ENCODE assay signal across 1 cellular context in the genomic region with DNA sequence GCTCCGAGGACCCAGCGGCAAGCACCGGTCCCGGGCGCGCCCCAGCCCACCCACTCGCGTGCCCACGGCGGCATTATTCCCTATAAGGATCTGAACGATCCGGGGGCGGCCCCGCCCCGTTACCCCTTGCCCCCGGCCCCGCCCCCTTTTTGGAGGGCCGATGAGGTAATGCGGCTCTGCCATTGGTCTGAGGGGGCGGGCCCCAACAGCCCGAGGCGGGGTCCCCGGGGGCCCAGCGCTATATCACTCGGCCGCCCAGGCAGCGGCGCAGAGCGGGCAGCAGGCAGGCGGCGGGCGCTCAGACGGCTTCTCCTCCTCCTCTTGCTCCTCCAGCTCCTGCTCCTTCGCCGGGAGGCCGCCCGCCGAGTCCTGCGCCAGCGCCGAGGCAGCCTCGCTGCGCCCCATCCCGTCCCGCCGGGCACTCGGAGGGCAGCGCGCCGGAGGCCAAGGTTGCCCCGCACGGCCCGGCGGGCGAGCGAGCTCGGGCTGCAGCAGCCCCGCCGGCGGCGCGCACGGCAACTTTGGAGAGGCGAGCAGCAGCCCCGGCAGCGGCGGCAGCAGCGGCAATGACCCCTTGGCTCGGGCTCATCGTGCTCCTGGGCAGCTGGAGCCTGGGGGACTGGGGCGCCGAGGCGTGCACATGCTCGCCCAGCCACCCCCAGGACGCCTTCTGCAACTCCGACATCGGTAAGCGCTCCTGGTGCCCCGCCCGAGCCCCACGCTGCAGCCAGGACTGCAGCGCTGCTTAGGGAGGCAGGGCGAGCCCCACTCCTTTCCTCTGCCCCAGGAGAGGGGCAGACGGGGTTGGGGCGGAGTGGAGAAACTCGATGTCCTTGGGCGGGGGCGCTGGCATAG.
TF ChIP-seq lines count a peak whose summit lies in the region.

Gene TIMP3 (plus strand): TSS at position 270 of the 855 bp plus-strand sequence. CDS start 297 bp downstream, at position 567.

TF ChIP-seq in HepG2, 621 proteins besides CTCF, POLR2A, EP300 and RAD21 (continued from another document and continues in another):
- no peak for TF ChIP-seq SRF (IDR thresholded peaks at IDR 0.05; ENCODE audit: low read depth, low read length)
- no peak for TF ChIP-seq ZKSCAN5 (CRISPR knock-in tag; IDR thresholded peaks at IDR 0.05)
- peak; percentile 20 for TF ChIP-seq SKI (IDR thresholded peaks at IDR 0.05; ENCODE audit: partially characterized antibody)
- no peak for TF ChIP-seq NCOA1 (CRISPR knock-in tag; IDR thresholded peaks at IDR 0.05)
- TF ChIP-seq ZNF20 (CRISPR knock-in tag; IDR thresholded peaks at IDR 0.05), result no peak
- no peak for TF ChIP-seq ATF7 (IDR thresholded peaks at IDR 0.05)
- no peak for TF ChIP-seq ATF7 (CRISPR knock-in tag; IDR thresholded peaks at IDR 0.05)
- TF ChIP-seq, protein P1, sequence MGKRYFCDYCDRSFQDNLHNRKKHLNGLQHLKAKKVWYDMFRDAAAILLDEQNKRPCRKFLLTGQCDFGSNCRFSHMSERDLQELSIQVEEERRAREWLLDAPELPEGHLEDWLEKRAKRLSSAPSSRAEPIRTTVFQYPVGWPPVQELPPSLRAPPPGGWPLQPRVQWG (CRISPR knock-in tag; IDR thresholded peaks at IDR 0.05; ENCODE audit: borderline replicate concordance, low read depth), result no peak
- TF ChIP-seq ZNF234 (CRISPR knock-in tag; conservative IDR thresholded peaks at IDR 0.05), result no peak
- TF ChIP-seq, protein P2, sequence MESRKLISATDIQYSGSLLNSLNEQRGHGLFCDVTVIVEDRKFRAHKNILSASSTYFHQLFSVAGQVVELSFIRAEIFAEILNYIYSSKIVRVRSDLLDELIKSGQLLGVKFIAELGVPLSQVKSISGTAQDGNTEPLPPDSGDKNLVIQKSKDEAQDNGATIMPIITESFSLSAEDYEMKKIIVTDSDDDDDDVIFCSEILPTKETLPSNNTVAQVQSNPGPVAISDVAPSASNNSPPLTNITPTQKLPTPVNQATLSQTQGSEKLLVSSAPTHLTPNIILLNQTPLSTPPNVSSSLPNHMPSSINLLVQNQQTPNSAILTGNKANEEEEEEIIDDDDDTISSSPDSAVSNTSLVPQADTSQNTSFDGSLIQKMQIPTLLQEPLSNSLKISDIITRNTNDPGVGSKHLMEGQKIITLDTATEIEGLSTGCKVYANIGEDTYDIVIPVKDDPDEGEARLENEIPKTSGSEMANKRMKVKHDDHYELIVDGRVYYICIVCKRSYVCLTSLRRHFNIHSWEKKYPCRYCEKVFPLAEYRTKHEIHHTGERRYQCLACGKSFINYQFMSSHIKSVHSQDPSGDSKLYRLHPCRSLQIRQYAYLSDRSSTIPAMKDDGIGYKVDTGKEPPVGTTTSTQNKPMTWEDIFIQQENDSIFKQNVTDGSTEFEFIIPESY (CRISPR knock-in tag; IDR thresholded peaks at IDR 0.05), result no peak
- TF ChIP-seq GATAD1 (CRISPR knock-in tag; IDR thresholded peaks at IDR 0.05), result no peak
- no peak for TF ChIP-seq PCBP2 (optimal IDR thresholded peaks at IDR 0.05; ENCODE audit: low read depth, low read length, poor library complexity, severe bottlenecking)
- no peak for TF ChIP-seq ZBTB1 (CRISPR knock-in tag; IDR thresholded peaks at IDR 0.05; ENCODE audit: borderline replicate concordance)
- peak; percentile 44 for TF ChIP-seq HNRNPLL (IDR thresholded peaks at IDR 0.05; ENCODE audit: low read depth, low read length, poor library complexity, severe bottlenecking)
- no peak for TF ChIP-seq ELF4 (CRISPR knock-in tag; IDR thresholded peaks at IDR 0.05; ENCODE audit: borderline replicate concordance)
- TF ChIP-seq, protein P3, sequence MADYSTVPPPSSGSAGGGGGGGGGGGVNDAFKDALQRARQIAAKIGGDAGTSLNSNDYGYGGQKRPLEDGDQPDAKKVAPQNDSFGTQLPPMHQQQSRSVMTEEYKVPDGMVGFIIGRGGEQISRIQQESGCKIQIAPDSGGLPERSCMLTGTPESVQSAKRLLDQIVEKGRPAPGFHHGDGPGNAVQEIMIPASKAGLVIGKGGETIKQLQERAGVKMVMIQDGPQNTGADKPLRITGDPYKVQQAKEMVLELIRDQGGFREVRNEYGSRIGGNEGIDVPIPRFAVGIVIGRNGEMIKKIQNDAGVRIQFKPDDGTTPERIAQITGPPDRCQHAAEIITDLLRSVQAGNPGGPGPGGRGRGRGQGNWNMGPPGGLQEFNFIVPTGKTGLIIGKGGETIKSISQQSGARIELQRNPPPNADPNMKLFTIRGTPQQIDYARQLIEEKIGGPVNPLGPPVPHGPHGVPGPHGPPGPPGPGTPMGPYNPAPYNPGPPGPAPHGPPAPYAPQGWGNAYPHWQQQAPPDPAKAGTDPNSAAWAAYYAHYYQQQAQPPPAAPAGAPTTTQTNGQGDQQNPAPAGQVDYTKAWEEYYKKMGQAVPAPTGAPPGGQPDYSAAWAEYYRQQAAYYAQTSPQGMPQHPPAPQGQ (CRISPR knock-in tag; IDR thresholded peaks at IDR 0.05; ENCODE audit: borderline replicate concordance), result no peak
- no peak; the same call in 1 of the 2 replicates for TF ChIP-seq ZNF205 (CRISPR knock-in tag; IDR thresholded peaks at IDR 0.05)
- TF ChIP-seq ZNF282 (IDR thresholded peaks at IDR 0.05; ENCODE audit: partially characterized antibody), result no peak
- TF ChIP-seq SRSF4 (IDR thresholded peaks at IDR 0.05; ENCODE audit: low read depth, low read length, poor library complexity, severe bottlenecking), result no peak
- TF ChIP-seq PRDM15 (CRISPR knock-in tag; IDR thresholded peaks at IDR 0.05), result no peak
- TF ChIP-seq ZNF883 (CRISPR knock-in tag; IDR thresholded peaks at IDR 0.05; ENCODE audit: not compliant biosample characterization), result no peak
- TF ChIP-seq NFIC (IDR thresholded peaks at IDR 0.05; ENCODE audit: low read length), result no peak
- TF ChIP-seq ZNF510 (CRISPR knock-in tag; IDR thresholded peaks at IDR 0.05; ENCODE audit: low read depth), result no peak
- no peak for TF ChIP-seq SYNCRIP (IDR thresholded peaks at IDR 0.05; ENCODE audit: insufficient read depth, low read depth, low read length)
- TF ChIP-seq, protein P4, sequence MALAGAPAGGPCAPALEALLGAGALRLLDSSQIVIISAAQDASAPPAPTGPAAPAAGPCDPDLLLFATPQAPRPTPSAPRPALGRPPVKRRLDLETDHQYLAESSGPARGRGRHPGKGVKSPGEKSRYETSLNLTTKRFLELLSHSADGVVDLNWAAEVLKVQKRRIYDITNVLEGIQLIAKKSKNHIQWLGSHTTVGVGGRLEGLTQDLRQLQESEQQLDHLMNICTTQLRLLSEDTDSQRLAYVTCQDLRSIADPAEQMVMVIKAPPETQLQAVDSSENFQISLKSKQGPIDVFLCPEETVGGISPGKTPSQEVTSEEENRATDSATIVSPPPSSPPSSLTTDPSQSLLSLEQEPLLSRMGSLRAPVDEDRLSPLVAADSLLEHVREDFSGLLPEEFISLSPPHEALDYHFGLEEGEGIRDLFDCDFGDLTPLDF (CRISPR knock-in tag; IDR thresholded peaks at IDR 0.05), result no peak; the same call in 1 of the 2 replicates
- TF ChIP-seq ARNT (IDR thresholded peaks at IDR 0.05), result no peak
- no peak for TF ChIP-seq POLR2AphosphoS2 (IDR thresholded peaks at IDR 0.05; ENCODE audit: low read depth, low read length)
- TF ChIP-seq, protein P5, sequence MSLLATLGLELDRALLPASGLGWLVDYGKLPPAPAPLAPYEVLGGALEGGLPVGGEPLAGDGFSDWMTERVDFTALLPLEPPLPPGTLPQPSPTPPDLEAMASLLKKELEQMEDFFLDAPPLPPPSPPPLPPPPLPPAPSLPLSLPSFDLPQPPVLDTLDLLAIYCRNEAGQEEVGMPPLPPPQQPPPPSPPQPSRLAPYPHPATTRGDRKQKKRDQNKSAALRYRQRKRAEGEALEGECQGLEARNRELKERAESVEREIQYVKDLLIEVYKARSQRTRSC (CRISPR knock-in tag; IDR thresholded peaks at IDR 0.05; ENCODE audit: low read depth), result no peak
- no peak for TF ChIP-seq THRA (CRISPR knock-in tag; IDR thresholded peaks at IDR 0.05; ENCODE audit: borderline replicate concordance)
- TF ChIP-seq ZNF691 (CRISPR knock-in tag; IDR thresholded peaks at IDR 0.05; ENCODE audit: borderline replicate concordance, low read depth), result no peak
- TF ChIP-seq ZNF296 (CRISPR knock-in tag; conservative IDR thresholded peaks at IDR 0.05), result no peak
- TF ChIP-seq, protein P6, sequence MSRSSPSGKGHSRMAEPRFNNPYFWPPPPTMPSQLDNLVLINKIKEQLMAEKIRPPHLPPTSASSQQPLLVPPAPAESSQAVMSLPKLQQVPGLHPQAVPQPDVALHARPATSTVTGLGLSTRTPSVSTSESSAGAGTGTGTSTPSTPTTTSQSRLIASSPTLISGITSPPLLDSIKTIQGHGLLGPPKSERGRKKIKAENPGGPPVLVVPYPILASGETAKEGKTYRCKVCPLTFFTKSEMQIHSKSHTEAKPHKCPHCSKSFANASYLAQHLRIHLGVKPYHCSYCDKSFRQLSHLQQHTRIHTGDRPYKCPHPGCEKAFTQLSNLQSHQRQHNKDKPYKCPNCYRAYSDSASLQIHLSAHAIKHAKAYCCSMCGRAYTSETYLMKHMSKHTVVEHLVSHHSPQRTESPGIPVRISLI (CRISPR knock-in tag; IDR thresholded peaks at IDR 0.05; ENCODE audit: borderline replicate concordance), result no peak
- TF ChIP-seq HMGA1 (CRISPR knock-in tag; conservative IDR thresholded peaks at IDR 0.05), result no peak
- TF ChIP-seq GTF3A (CRISPR knock-in tag; conservative IDR thresholded peaks at IDR 0.05), result peak; percentile 33; the same call in 1 of the 2 replicates
- TF ChIP-seq ZSCAN22 (CRISPR knock-in tag; IDR thresholded peaks at IDR 0.05), result no peak
- TF ChIP-seq HOXA7 (CRISPR knock-in tag; IDR thresholded peaks at IDR 0.05), result no peak
- no peak; the same call in 1 of the 2 replicates for TF ChIP-seq SAP130 (CRISPR knock-in tag; IDR thresholded peaks at IDR 0.05; ENCODE audit: low read depth)
- TF ChIP-seq, protein P7, sequence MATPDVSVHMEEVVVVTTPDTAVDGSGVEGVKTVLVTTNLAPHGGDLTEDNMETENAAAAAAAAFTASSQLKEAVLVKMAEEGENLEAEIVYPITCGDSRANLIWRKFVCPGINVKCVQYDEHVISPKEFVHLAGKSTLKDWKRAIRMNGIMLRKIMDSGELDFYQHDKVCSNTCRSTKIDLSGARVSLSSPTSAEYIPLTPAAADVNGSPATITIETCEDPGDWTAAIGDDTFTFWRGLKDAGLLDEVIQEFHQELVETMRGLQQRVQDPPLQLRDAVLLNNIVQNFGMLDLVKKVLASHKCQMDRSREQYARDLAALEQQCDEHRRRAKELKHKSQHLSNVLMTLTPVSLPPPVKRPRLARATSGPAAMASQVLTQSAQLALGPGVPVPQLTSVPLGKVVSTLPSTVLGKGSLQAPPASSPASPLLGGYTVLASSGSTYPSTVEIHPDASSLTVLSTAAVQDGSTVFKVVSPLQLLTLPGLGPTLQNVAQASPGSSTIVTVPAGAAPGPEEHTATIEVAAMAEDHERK (CRISPR knock-in tag; IDR thresholded peaks at IDR 0.05; ENCODE audit: low read depth), result no peak
- TF ChIP-seq SMARCE1 (IDR thresholded peaks at IDR 0.05; ENCODE audit: borderline replicate concordance), result no peak
- no peak for TF ChIP-seq ZNF562 (CRISPR knock-in tag; IDR thresholded peaks at IDR 0.05; ENCODE audit: borderline replicate concordance)
